In the genomic region with DNA sequence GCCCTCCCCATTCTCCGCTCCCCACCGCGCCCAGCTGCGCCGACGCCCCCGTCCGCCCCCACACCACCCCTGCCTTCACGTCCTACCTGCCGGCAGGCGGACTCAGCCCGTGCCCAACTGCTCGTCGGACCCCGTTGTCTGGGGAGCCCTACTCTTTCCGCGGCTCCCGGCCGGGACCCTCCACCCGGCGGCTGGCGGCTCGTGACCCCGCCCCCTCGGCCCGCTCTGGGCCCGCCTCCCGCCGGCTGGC, we compare ENCODE assay signal across 8 cellular contexts. TPM values are rescaled to one million over a fixed set of nuclear protein-coding genes. Genes with fewer than 3 reads are reported as not detected.
DNase-seq lines count a peak whose midpoint lies in the region; ATAC-seq and TF ChIP-seq lines count a peak whose summit lies in the region.

A gene (minus strand): TSS at position 209 of the 250 bp plus-strand sequence. CDS start 9,899 bp downstream, outside the sequence.

- H3K27ac Mint-ChIP-seq in HFFc6, result peak within 1 kb of the TSS; percentile 95
- peak within 1 kb of the TSS; percentile 96 for H3K27ac Mint-ChIP-seq in activated CD8-positive, alpha-beta T cell treated with anti-CD3 and anti-CD28 coated beads for 36 hours
- H3K27ac Mint-ChIP-seq in stimulated activated effector memory CD8-positive, alpha-beta T cell treated with anti-CD3 and anti-CD28 coated beads, Interleukin-12 subunit alpha, Interleukin-12 subunit beta, amount 100 ng/mL, for 72 hours, result peak within 1 kb of the TSS; percentile 97

- POLR2A ChIA-PET in activated CD8-positive, alpha-beta T cell treated with anti-CD3 and anti-CD28 coated beads for 36 hours (lab: Charles Lee), result interaction anchor here (1.1 kb wide), 1 partner anchor 965 kb away, joined by 3 read pairs; no protein-coding TSS in a partner anchor

- DNase-seq in HFFc6 (no peak), NCI-H1092 (lab: John Stamatoyannopoulos, UW) (no peak)
- no peak for DNase-seq in activated CD8-positive, alpha-beta T cell treated with anti-CD3 and anti-CD28 coated beads for 36 hours
- no peak for DNase-seq in stimulated activated effector memory CD8-positive, alpha-beta T cell treated with anti-CD3 and anti-CD28 coated beads, Interleukin-12 subunit alpha, Interleukin-12 subunit beta, amount 100 ng/mL, for 72 hours (ENCODE audit: low spot score in 2 of 2)
- DNase-seq in activated CD4-positive, CD25-positive, alpha-beta regulatory T cell (lab: John Stamatoyannopoulos, UW), result no peak

- H3K9me3 Mint-ChIP-seq in HFFc6, result no peaks in the 10 kb centered on the region
- H3K9me3 Mint-ChIP-seq in activated CD8-positive, alpha-beta T cell treated with anti-CD3 and anti-CD28 coated beads for 36 hours, result no peaks in the 10 kb centered on the region
- no peaks in the 10 kb centered on the region for H3K9me3 Mint-ChIP-seq in stimulated activated effector memory CD8-positive, alpha-beta T cell treated with anti-CD3 and anti-CD28 coated beads, Interleukin-12 subunit alpha, Interleukin-12 subunit beta, amount 100 ng/mL, for 72 hours

- peaks cover 41% of the 10 kb centered on the region for H3K4me1 Mint-ChIP-seq in HFFc6 (ENCODE audit: low read depth)
- H3K4me1 Mint-ChIP-seq in activated CD8-positive, alpha-beta T cell treated with anti-CD3 and anti-CD28 coated beads for 36 hours (ENCODE audit: low read depth), result peaks cover 25% of the 10 kb centered on the region
- peaks cover 34% of the 10 kb centered on the region for H3K4me1 Mint-ChIP-seq in stimulated activated effector memory CD8-positive, alpha-beta T cell treated with anti-CD3 and anti-CD28 coated beads, Interleukin-12 subunit alpha, Interleukin-12 subunit beta, amount 100 ng/mL, for 72 hours

- H3K4me3 ChIP-seq in iPS-11a (ENCODE audit: low read depth, low read length), result peak within 1 kb of the TSS; percentile 64

- ATAC-seq in activated CD8-positive, alpha-beta T cell treated with anti-CD3 and anti-CD28 coated beads for 36 hours, result no peak
- ATAC-seq in stimulated activated effector memory CD8-positive, alpha-beta T cell treated with anti-CD3 and anti-CD28 coated beads, Interleukin-12 subunit alpha, Interleukin-12 subunit beta, amount 100 ng/mL, for 72 hours, result no peak
- no peak for ATAC-seq in GM19452 (IDR thresholded peaks at IDR 0.05; ENCODE audit: unreplicated experiment)
- ATAC-seq in HG03135 (IDR thresholded peaks at IDR 0.05; ENCODE audit: unreplicated experiment), result no peak

- intact Hi-C loops in activated CD8-positive, alpha-beta T cell treated with anti-CD3 and anti-CD28 coated beads for 36 hours (cut with micrococcal nuclease), result no loop called here

- H3K4me3 Mint-ChIP-seq in HFFc6, result peak within 1 kb of the TSS; percentile 97
- peak within 1 kb of the TSS; percentile 89 for H3K4me3 Mint-ChIP-seq in activated CD8-positive, alpha-beta T cell treated with anti-CD3 and anti-CD28 coated beads for 36 hours
- peak within 1 kb of the TSS; percentile 87 for H3K4me3 Mint-ChIP-seq in stimulated activated effector memory CD8-positive, alpha-beta T cell treated with anti-CD3 and anti-CD28 coated beads, Interleukin-12 subunit alpha, Interleukin-12 subunit beta, amount 100 ng/mL, for 72 hours

- H3K36me3 Mint-ChIP-seq in HFFc6 (ENCODE audit: low read depth), result peaks cover 17% of the 10 kb centered on the region
- peaks cover 15% of the 10 kb centered on the region for H3K36me3 Mint-ChIP-seq in activated CD8-positive, alpha-beta T cell treated with anti-CD3 and anti-CD28 coated beads for 36 hours (ENCODE audit: low read depth)
- no peaks in the 10 kb centered on the region for H3K36me3 Mint-ChIP-seq in stimulated activated effector memory CD8-positive, alpha-beta T cell treated with anti-CD3 and anti-CD28 coated beads, Interleukin-12 subunit alpha, Interleukin-12 subunit beta, amount 100 ng/mL, for 72 hours

- CTCF ChIA-PET in activated CD8-positive, alpha-beta T cell treated with anti-CD3 and anti-CD28 coated beads for 36 hours (lab: Charles Lee), result no interaction called here

- TF ChIP-seq CTCF in HFFc6 (IDR thresholded peaks at IDR 0.05), result no peak
- TF ChIP-seq CTCF in activated CD8-positive, alpha-beta T cell treated with anti-CD3 and anti-CD28 coated beads for 36 hours (IDR thresholded peaks at IDR 0.05), result no peak

- peaks cover 2% of the 10 kb centered on the region; the same call in 1 of the 2 replicates for H3K27me3 Mint-ChIP-seq in HFFc6 (ENCODE audit: insufficient read depth)
- H3K27me3 Mint-ChIP-seq in activated CD8-positive, alpha-beta T cell treated with anti-CD3 and anti-CD28 coated beads for 36 hours, result no peaks in the 10 kb centered on the region

RNA-seq across cellular contexts. Expression of the gene that starts here (rescaled TPM):
- total RNA-seq in HFFc6 (2021; fragmentation: NEBNext Ultra II Directional; extraction: Animal tissue kit (Norgen Biotek cat#: 25700)), result 1 to 10 TPM; 5.2 to 7.0 (median 6.1) TPM
- 1 to 10 TPM; 4.2 to 5.4 TPM for total RNA-seq in activated CD8-positive, alpha-beta T cell treated with anti-CD3 and anti-CD28 coated beads for 36 hours
